Comparison of ENCODE assay signal across 8 cellular contexts in the genomic region with DNA sequence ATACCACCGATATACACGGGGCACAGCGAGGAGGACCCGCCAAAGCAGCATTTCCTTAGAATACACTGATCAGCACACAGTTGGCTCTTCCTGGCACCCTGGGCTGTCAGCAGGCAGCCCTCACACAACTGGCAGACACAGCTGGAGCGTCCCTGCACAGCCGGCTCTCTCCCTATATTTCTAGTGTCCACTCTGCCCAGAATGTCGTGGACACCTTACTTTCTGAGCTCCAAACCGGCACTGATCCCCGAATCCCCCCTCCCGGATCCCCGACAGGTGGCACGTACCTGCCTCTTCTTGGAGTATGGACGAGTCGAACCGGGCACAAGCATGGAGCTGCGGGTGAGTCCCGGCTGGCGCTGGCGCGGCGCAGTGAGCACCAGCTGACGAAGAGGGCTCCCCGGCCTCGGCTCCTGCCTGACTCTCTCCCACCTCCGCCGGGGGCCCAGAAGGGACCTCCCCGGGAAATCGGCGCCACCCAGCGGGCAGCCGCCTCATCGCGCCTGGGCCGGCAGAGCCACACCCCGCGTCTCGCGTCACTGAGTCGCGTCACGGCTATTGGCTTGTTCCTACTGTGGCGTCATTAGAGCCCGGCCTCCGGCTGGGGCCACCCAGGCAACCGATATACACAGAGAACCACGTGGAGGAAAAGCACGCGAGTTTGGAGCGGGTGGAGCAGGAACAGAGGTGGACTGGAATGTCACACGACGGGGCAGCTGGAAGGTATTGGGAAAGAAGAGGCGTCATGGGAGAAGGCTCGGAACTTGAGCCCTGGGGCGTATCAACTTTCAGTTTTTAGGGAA. TPM values are rescaled to one million over a fixed set of nuclear protein-coding genes. Genes with fewer than 3 reads are reported as not detected.
A peak's percentile ranks its signal among the peaks of the same experiment; 100 is the strongest.
DNase-seq lines count a peak whose midpoint lies in the region; ATAC-seq and TF ChIP-seq lines count a peak whose summit lies in the region.

A gene with protein sequence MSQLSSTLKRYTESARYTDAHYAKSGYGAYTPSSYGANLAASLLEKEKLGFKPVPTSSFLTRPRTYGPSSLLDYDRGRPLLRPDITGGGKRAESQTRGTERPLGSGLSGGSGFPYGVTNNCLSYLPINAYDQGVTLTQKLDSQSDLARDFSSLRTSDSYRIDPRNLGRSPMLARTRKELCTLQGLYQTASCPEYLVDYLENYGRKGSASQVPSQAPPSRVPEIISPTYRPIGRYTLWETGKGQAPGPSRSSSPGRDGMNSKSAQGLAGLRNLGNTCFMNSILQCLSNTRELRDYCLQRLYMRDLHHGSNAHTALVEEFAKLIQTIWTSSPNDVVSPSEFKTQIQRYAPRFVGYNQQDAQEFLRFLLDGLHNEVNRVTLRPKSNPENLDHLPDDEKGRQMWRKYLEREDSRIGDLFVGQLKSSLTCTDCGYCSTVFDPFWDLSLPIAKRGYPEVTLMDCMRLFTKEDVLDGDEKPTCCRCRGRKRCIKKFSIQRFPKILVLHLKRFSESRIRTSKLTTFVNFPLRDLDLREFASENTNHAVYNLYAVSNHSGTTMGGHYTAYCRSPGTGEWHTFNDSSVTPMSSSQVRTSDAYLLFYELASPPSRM (minus strand): TSS at position 505 of the 803 bp plus-strand sequence. CDS start 8,210 bp downstream, outside the sequence.

- no peaks in the 10 kb centered on the region for H3K79me2 ChIP-seq in Karpas-422 (ENCODE audit: low read length)

- peak; percentile 38 for TF ChIP-seq POLR2A in esophagus muscularis mucosa (IDR thresholded peaks at IDR 0.05; ENCODE audit: low read depth)

- H3K4me3 Mint-ChIP-seq in activated T-cell treated with anti-CD3 and anti-CD28 coated beads, Interleukin-2, amount 50 U/mL, for 72 hours: no peak within 1 kb of the TSS

- no TSS peak for BruUV-seq in Panc1 (replicated peaks; lab: Mats Ljungman, UMichigan)

- DNase-seq in DMS79 (lab: John Stamatoyannopoulos, UW): peak; percentile 91
- DNase-seq in Karpas-422: peak; percentile 95
- DNase-seq in Panc1 (ENCODE audit: low read depth, low spot score): peak; percentile 78
- peak; percentile 97 to 99 for DNase-seq in activated T-cell treated with anti-CD3 and anti-CD28 coated beads, Interleukin-2, amount 50 U/mL, for 72 hours
- DNase-seq in esophagus muscularis mucosa (ENCODE audit: extremely low spot score): peak; percentile 99
- peak; percentile 99 for DNase-seq in stimulated activated CD8-positive, alpha-beta memory T cell treated with anti-CD3 and anti-CD28 coated beads, Interleukin-4, amount 100 ng/mL, for 48 hours

- H4K20me1 ChIP-seq in Karpas-422 (ENCODE audit: insufficient read depth, low read depth, low read length): no peaks in the 10 kb centered on the region

- H3K9ac ChIP-seq in Karpas-422 (ENCODE audit: low read length): peak within 1 kb of the TSS; percentile 72
- H3K9ac ChIP-seq in muscle layer of colon (ENCODE audit: low read length): peak within 1 kb of the TSS; percentile 69

- 0% methylated on average over 22 of the region's 54 CpGs for WGBS in esophagus muscularis mucosa

- H3K9me3 ChIP-seq in Karpas-422 (ENCODE audit: low read length) (no peaks in the 10 kb centered on the region), Panc1 (ENCODE audit: control insufficient read depth, insufficient read depth, low read depth, low read length) (no peaks in the 10 kb centered on the region), esophagus muscularis mucosa (no peaks in the 10 kb centered on the region), muscle layer of colon (ENCODE audit: low read length) (no peaks in the 10 kb centered on the region)

- H3K4me2 ChIP-seq in Karpas-422 (ENCODE audit: low read depth, low read length, poor library complexity, severe bottlenecking): peak within 1 kb of the TSS; percentile 79

- peak; percentile 76 for TF ChIP-seq EP300 in esophagus muscularis mucosa (IDR thresholded peaks at IDR 0.05)

- H3K9me2 ChIP-seq in Karpas-422 (replicated peaks; ENCODE audit: insufficient read depth, low read length): no peaks in the 10 kb centered on the region

- intact Hi-C loops in Panc1 (cut with micrococcal nuclease; ENCODE audit: unreplicated experiment) (loop anchor here (5.0 kb wide), 1 partner anchor 91 kb away; no protein-coding TSS in a partner anchor), esophagus muscularis mucosa (cut with DNase I) (loop anchor here (2.0 kb wide), 1 partner anchor 93 kb away; no protein-coding TSS in a partner anchor)

- no peaks in the 10 kb centered on the region for H3K9me3 Mint-ChIP-seq in activated T-cell treated with anti-CD3 and anti-CD28 coated beads, Interleukin-2, amount 50 U/mL, for 72 hours

- H3K4me1 ChIP-seq in Karpas-422 (ENCODE audit: low read length) (peaks cover 57% of the 10 kb centered on the region), Panc1 (ENCODE audit: control insufficient read depth, insufficient read depth, low read length) (peaks cover 7% of the 10 kb centered on the region), esophagus muscularis mucosa (peaks cover 23 to 41% (median 35%) of the 10 kb centered on the region in 4 donors), muscle layer of colon (ENCODE audit: insufficient read depth, low read length) (peaks cover 20% of the 10 kb centered on the region)

- H2AFZ ChIP-seq in Karpas-422 (ENCODE audit: low read length): no peak within 1 kb of the TSS

- H3K27me3 Mint-ChIP-seq in activated T-cell treated with anti-CD3 and anti-CD28 coated beads, Interleukin-2, amount 50 U/mL, for 72 hours (ENCODE audit: low read depth): no peaks in the 10 kb centered on the region

- POLR2A ChIA-PET in Panc1 (lab: Charles Lee): interaction anchor here (0.6 to 1.0 kb wide), 2 partner anchors 32 to 274 kb away, joined by 3 to 4 read pairs; a partner anchor contains a TSS

- H3K36me3 ChIP-seq in Karpas-422 (ENCODE audit: insufficient read depth, low read length): no peaks in the 10 kb centered on the region
- no peaks in the 10 kb centered on the region for H3K36me3 ChIP-seq in Panc1 (ENCODE audit: control insufficient read depth, insufficient read depth, low read length)
- no peaks in the 10 kb centered on the region for H3K36me3 ChIP-seq in esophagus muscularis mucosa
- H3K36me3 ChIP-seq in muscle layer of colon (ENCODE audit: insufficient read depth, low read length): no peaks in the 10 kb centered on the region

- in situ Hi-C loops in Panc1 (cut with HindIII; ENCODE audit: low pct_unique_long_range_greater_than_20kb, low sequenced_read_pairs): no loop called here

- no peaks in the 10 kb centered on the region for H3K36me3 Mint-ChIP-seq in activated T-cell treated with anti-CD3 and anti-CD28 coated beads, Interleukin-2, amount 50 U/mL, for 72 hours (ENCODE audit: insufficient read depth in 2 of 2)

- peaks cover 5% of the 10 kb centered on the region for H3K4me1 Mint-ChIP-seq in activated T-cell treated with anti-CD3 and anti-CD28 coated beads, Interleukin-2, amount 50 U/mL, for 72 hours (ENCODE audit: low read depth)

- no peak within 1 kb of the TSS for H3K27ac Mint-ChIP-seq in activated T-cell treated with anti-CD3 and anti-CD28 coated beads, Interleukin-2, amount 50 U/mL, for 72 hours

- H3K27ac ChIP-seq in Karpas-422 (ENCODE audit: low read length) (no peak within 1 kb of the TSS), Panc1 (ENCODE audit: low read length) (peak within 1 kb of the TSS; percentile 57), esophagus muscularis mucosa (replicated peaks in 1 of 4) (peak within 1 kb of the TSS; percentile 72 to 81 (median 79)), muscle layer of colon (ENCODE audit: low read depth, low read length) (peak within 1 kb of the TSS; percentile 9)

- H3K27me3 ChIP-seq in Karpas-422 (ENCODE audit: low read length): no peaks in the 10 kb centered on the region
- H3K27me3 ChIP-seq in Panc1 (ENCODE audit: control insufficient read depth, insufficient read depth, low read length): no peaks in the 10 kb centered on the region
- H3K27me3 ChIP-seq in esophagus muscularis mucosa: no peaks in the 10 kb centered on the region
- H3K27me3 ChIP-seq in muscle layer of colon (ENCODE audit: control insufficient read depth in 1 of 2, insufficient read depth in 2 of 2, low read length in 2 of 2): no peaks in the 10 kb centered on the region

- H3K4me3 ChIP-seq in Karpas-422 (ENCODE audit: low read length) (peak within 1 kb of the TSS; percentile 70), Panc1 (ENCODE audit: low read depth in 2 of 2, low read length in 2 of 2) (peak within 1 kb of the TSS; percentile 56 to 86), esophagus muscularis mucosa (peak within 1 kb of the TSS; percentile 53 to 59 (median 56)), muscle layer of colon (ENCODE audit: low read depth in 1 of 2, low read length in 2 of 2) (peak within 1 kb of the TSS; percentile 34 to 76)

- TF ChIP-seq CTCF in Panc1 (IDR thresholded peaks at IDR 0.05) (peak; percentile 99), esophagus muscularis mucosa (IDR thresholded peaks at IDR 0.05) (peak; percentile 91 to 96 (median 93))

- ATAC-seq in GM21825 (IDR thresholded peaks at IDR 0.05; ENCODE audit: unreplicated experiment) (peak; percentile 95), Panc1 (peak; percentile 99)
- peak; percentile 99 for ATAC-seq in activated T-cell treated with anti-CD3 and anti-CD28 coated beads, Interleukin-2, amount 50 U/mL, for 72 hours (replicated peaks in 1 of 2)

- CTCF ChIA-PET in Panc1 (lab: Charles Lee): interaction anchor here (0.6 to 1.6 kb wide), 4 partner anchors 25 to 200 kb away, joined by 3 to 7 read pairs (median 4); no protein-coding TSS in a partner anchor

RNA-seq across cellular contexts. Expression of the gene that starts here (rescaled TPM):
- 15.4 and 16.9 TPM in 2 replicates for total RNA-seq in Karpas-422 (2014; rRNA removed; shearing (Covaris generic); ENCODE audit: low replicate concordance)
- total RNA-seq in Panc1 (2021; ENCODE audit: unreplicated experiment): 3.1 TPM
- polyA plus RNA-seq in Panc1 (2012; ENCODE audit: insufficient read length): 2.3 TPM
- 1 to 10 TPM in 1 of 2 donors, under 1 TPM in 1; 0.91 to 3.0 TPM for total RNA-seq in activated T-cell treated with anti-CD3 and anti-CD28 coated beads, Interleukin-2, amount 50 U/mL, for 72 hours
- total RNA-seq in esophagus muscularis mucosa: 1 to 10 TPM; 4.6 to 9.9 (median 6.1) TPM
